Comparison of ENCODE assay signal across 8 cellular contexts in genomic region chr17:37650419-37651003, GRCh38. TPM values are rescaled to one million over a fixed set of nuclear protein-coding genes. Genes with fewer than 3 reads are reported as not detected.
DNase-seq lines count a peak whose midpoint lies in the region; ATAC-seq, FAIRE-seq and TF ChIP-seq lines count a peak whose summit lies in the region.

No MANE protein-coding gene starts in this region.

- H3K79me2 ChIP-seq in HepG2 (ENCODE audit: insufficient read depth, low read length) = no peaks in the 10 kb centered on the region

- TF ChIP-seq EP300 in HepG2 (IDR thresholded peaks at IDR 0.05; ENCODE audit: low read depth in 2 of 2, low read length in 2 of 2) (no peak), HepG2 (CRISPR knock-in tag; IDR thresholded peaks at IDR 0.05; ENCODE audit: borderline replicate concordance) (no peak)

- no TSS peak for BruUV-seq in HepG2 (replicated peaks; lab: Mats Ljungman, UMichigan)

- POLR2A ChIA-PET in HepG2 (lab: Yijun Ruan, JAX) = interaction anchor here (0.9 to 2.8 kb wide), 4 partner anchors 58 to 166 kb away, joined by 3 to 11 read pairs (median 8); no protein-coding TSS in a partner anchor
- POLR2A ChIA-PET in naive thymus-derived CD8-positive, alpha-beta T cell (lab: Charles Lee) = no interaction called here

- no peak overlapping the region for H3K4me2 ChIP-seq in HepG2 (ENCODE audit: low read depth, low read length)

- no peaks in the 10 kb centered on the region for H3K9me3 ChIP-seq in HepG2 (ENCODE audit: low read length)

- no peaks in the 10 kb centered on the region for H3K9me3 Mint-ChIP-seq in naive thymus-derived CD8-positive, alpha-beta T cell

- H3K4me1 ChIP-seq in HepG2 (ENCODE audit: insufficient read depth, low read length) = peaks cover 36% of the 10 kb centered on the region

- CTCF ChIA-PET in HepG2 (lab: Yijun Ruan, JAX; ENCODE audit: low intra/inter-chr PET ratio, low total read pairs) = interaction anchor here (1.0 to 1.9 kb wide), 6 partner anchors 47 to 166 kb away, joined by 3 to 16 read pairs (median 6); no protein-coding TSS in a partner anchor

- 38% methylated on average over 6 of the region's 6 CpGs for WGBS in HepG2 (ENCODE audit: low lambda C conversion rate)

- no peak overlapping the region for H3K27ac Mint-ChIP-seq in naive thymus-derived CD8-positive, alpha-beta T cell

- H3K4me3 Mint-ChIP-seq in naive thymus-derived CD8-positive, alpha-beta T cell = no peak overlapping the region

- intact Hi-C loops in HepG2 (cut with micrococcal nuclease; ENCODE audit: unreplicated experiment) = loop anchor here (1.0 to 2.0 kb wide), 4 partner anchors 48 to 166 kb away; no protein-coding TSS in a partner anchor

- no peak overlapping the region for H3K27ac ChIP-seq in HepG2 (ENCODE audit: extremely low read length, insufficient read depth, low read length)

- no peak for FAIRE-seq in HepG2 (lab: Jason Lieb, UNC)

- no peaks in the 10 kb centered on the region for H3K36me3 ChIP-seq in HepG2 (replicated peaks in 1 of 2; ENCODE audit: control insufficient read depth in 1 of 2, insufficient read depth in 2 of 2, low read length in 2 of 2)

- H3K4me3 ChIP-seq in LNCaP clone FGC (ENCODE audit: low read depth, low read length) = no peak overlapping the region
- no peak overlapping the region for H3K4me3 ChIP-seq in HepG2 (replicated peaks in 1 of 3; ENCODE audit: insufficient read depth in 1 of 3, low read depth in 2 of 3, low read length in 3 of 3)

- peak; percentile 79 for TF ChIP-seq CTCF in LNCaP clone FGC (IDR thresholded peaks at IDR 0.05; ENCODE audit: control insufficient read depth, extremely low read depth, insufficient read depth)
- TF ChIP-seq CTCF in HepG2 (CRISPR knock-in tag; IDR thresholded peaks at IDR 0.05) = peak; percentile 81

- in situ Hi-C loops in HepG2 (cut with HindIII; ENCODE audit: extremely low pct_ligation_motif_present, low pct_unique_long_range_greater_than_20kb) = loop anchor here (5.0 kb wide), 1 partner anchor 52 kb away; no protein-coding TSS in a partner anchor

- no peak overlapping the region for H2AFZ ChIP-seq in HepG2 (ENCODE audit: low read length)

- ATAC-seq in HepG2 = peak; percentile 74
- ATAC-seq in activated CD4-positive, CD25-positive, alpha-beta regulatory T cell treated with anti-CD3 and anti-CD28 coated beads, Interleukin-2, amount 50 U/mL, for 24 hours = no peak
- no peak for ATAC-seq in naive thymus-derived CD8-positive, alpha-beta T cell
- ATAC-seq in GM18498 (IDR thresholded peaks at IDR 0.05; ENCODE audit: unreplicated experiment) = no peak
- ATAC-seq in GM21381 (IDR thresholded peaks at IDR 0.05; ENCODE audit: unreplicated experiment) = no peak

- H3K36me3 Mint-ChIP-seq in naive thymus-derived CD8-positive, alpha-beta T cell = peaks cover 0 to 2% (median 0%) of the 10 kb centered on the region in 3 donors

- no peaks in the 10 kb centered on the region for H3K4me1 Mint-ChIP-seq in naive thymus-derived CD8-positive, alpha-beta T cell

- peak; percentile 86 for TF ChIP-seq RAD21 in HepG2 (CRISPR knock-in tag; IDR thresholded peaks at IDR 0.05)

- H3K27me3 ChIP-seq in HepG2 (ENCODE audit: control insufficient read depth in 1 of 2, insufficient read depth in 2 of 2, low read length in 2 of 2) = no peaks in the 10 kb centered on the region; a peak in 1 of 5 replicates

- H3K9ac ChIP-seq in HepG2 (ENCODE audit: insufficient read depth, low read depth, low read length) = no peak overlapping the region

- H4K20me1 ChIP-seq in HepG2 (ENCODE audit: insufficient read depth, low read length) = no peaks in the 10 kb centered on the region

- DNase-seq in EH (ENCODE audit: low read depth) (peak; percentile 71), LNCaP clone FGC (ENCODE audit: low read depth) (no peak), astrocyte of the hippocampus (ENCODE audit: low read depth, low spot score) (peak; percentile 62), HepG2 (ENCODE audit: low spot score) (peak; percentile 77)
- no peak for DNase-seq in naive thymus-derived CD8-positive, alpha-beta T cell

- TF ChIP-seq POLR2A in HepG2 (IDR thresholded peaks at IDR 0.05; ENCODE audit: insufficient read depth in 1 of 2, low read depth in 2 of 2, low read length in 2 of 2) = no peak

- H3K27me3 Mint-ChIP-seq in naive thymus-derived CD8-positive, alpha-beta T cell = peaks cover 29 to 58% (median 40%) of the 10 kb centered on the region in 5 donors

TF ChIP-seq in HepG2, 621 proteins besides CTCF, POLR2A, EP300 and RAD21 (continues in another document):
- TF ChIP-seq LCORL (IDR thresholded peaks at IDR 0.05) (no peak), LCORL (CRISPR knock-in tag; IDR thresholded peaks at IDR 0.05) (0 out of 2 replicates have a peak, but pooled peaks have one; percentile 38), ZNF10 (CRISPR knock-in tag; IDR thresholded peaks at IDR 0.05; ENCODE audit: borderline replicate concordance, low read depth) (no peak), ZNF274 (CRISPR knock-in tag; IDR thresholded peaks at IDR 0.05) (no peak), SMC3 (IDR thresholded peaks at IDR 0.05; ENCODE audit: low read length) (peak; percentile 91), ZNF816 (CRISPR knock-in tag; IDR thresholded peaks at IDR 0.05; ENCODE audit: borderline replicate concordance) (no peak), ZNF121 (CRISPR knock-in tag; IDR thresholded peaks at IDR 0.05) (no peak), SOX13 (IDR thresholded peaks at IDR 0.05) (no peak), SOX13 (CRISPR knock-in tag; conservative IDR thresholded peaks at IDR 0.05 in 1 of 2, IDR thresholded peaks at IDR 0.05 in 1 of 2) (peak in 1 of 2 experiments; percentile 16; a peak in 1 of 4 replicates)
- TF ChIP-seq, protein P1, sequence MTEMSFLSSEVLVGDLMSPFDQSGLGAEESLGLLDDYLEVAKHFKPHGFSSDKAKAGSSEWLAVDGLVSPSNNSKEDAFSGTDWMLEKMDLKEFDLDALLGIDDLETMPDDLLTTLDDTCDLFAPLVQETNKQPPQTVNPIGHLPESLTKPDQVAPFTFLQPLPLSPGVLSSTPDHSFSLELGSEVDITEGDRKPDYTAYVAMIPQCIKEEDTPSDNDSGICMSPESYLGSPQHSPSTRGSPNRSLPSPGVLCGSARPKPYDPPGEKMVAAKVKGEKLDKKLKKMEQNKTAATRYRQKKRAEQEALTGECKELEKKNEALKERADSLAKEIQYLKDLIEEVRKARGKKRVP (CRISPR knock-in tag; IDR thresholded peaks at IDR 0.05) = no peak

RNA-seq across cellular contexts. Expression of gene DDX52, which starts 7.3 kb away (rescaled TPM):
- 36.1 and 41.4 TPM in 2 replicates for total RNA-seq in HepG2 (2016; rRNA removed; fragmentation: Illumina TruSeq; extraction: Trizol)
- total RNA-seq in HepG2 (2016; cell fraction: cytosol; rRNA removed; fragmentation: Illumina TruSeq; extraction: Trizol; ENCODE audit: low read depth) = 3.2 and 3.8 TPM in 2 replicates
- 32.4 and 35.5 TPM in 2 replicates for total RNA-seq in HepG2 (2016; cell fraction: insoluble cytoplasmic fraction; rRNA removed; fragmentation: Illumina TruSeq; extraction: Trizol)
- total RNA-seq in HepG2 (2016; cell fraction: membrane; rRNA removed; fragmentation: Illumina TruSeq; extraction: Trizol) = 7.0 and 8.2 TPM in 2 replicates
- total RNA-seq in HepG2 (2016; cell fraction: nucleus; rRNA removed; fragmentation: Illumina TruSeq; extraction: Trizol) = 28.1 and 32.8 TPM in 2 replicates
- 6.8 and 8.9 TPM in 2 replicates for polyA plus RNA-seq in HepG2 (2011; rRNA removed)
- polyA plus RNA-seq in HepG2 (2011; cell fraction: cytosol; rRNA removed) = 3.8 and 4.9 TPM in 2 replicates
- polyA plus RNA-seq in HepG2 (2011; cell fraction: nucleus; rRNA removed) = 10.2 and 15.6 TPM in 2 replicates
- 9.8 and 12.1 TPM in 2 replicates for polyA plus RNA-seq in HepG2 (2012)
- polyA plus RNA-seq in HepG2 (2016; cell fraction: cytosol; fragmentation: Illumina TruSeq; extraction: Trizol; ENCODE audit: low read depth) = 1.5 TPM in 2 replicates
- 26.1 and 28.9 TPM in 2 replicates for polyA plus RNA-seq in HepG2 (2016; cell fraction: insoluble cytoplasmic fraction; fragmentation: Illumina TruSeq; extraction: Trizol; ENCODE audit: low read depth)
- 3.2 and 3.6 TPM in 2 replicates for polyA plus RNA-seq in HepG2 (2016; cell fraction: membrane; fragmentation: Illumina TruSeq; extraction: Trizol; ENCODE audit: low read depth)
- 32.6 and 38.8 TPM in 2 replicates for polyA plus RNA-seq in HepG2 (2016; cell fraction: nucleus; fragmentation: Illumina TruSeq; extraction: Trizol; ENCODE audit: insufficient read depth, low read depth)
- polyA minus RNA-seq in HepG2 (2011; rRNA and poly(A)+ RNA removed; ENCODE audit: low replicate concordance) = 11.5 and 16.2 TPM in 2 replicates
- 6.5 and 8.3 TPM in 2 replicates for polyA minus RNA-seq in HepG2 (2011; cell fraction: cytosol; rRNA and poly(A)+ RNA removed)
- 35.7 and 37.2 TPM in 2 replicates for polyA minus RNA-seq in HepG2 (2011; cell fraction: nucleus; rRNA and poly(A)+ RNA removed)
- total RNA-seq in naive thymus-derived CD8-positive, alpha-beta T cell = 10 to 100 TPM; 30.3 to 33.6 TPM
- polyA plus RNA-seq in naive thymus-derived CD8-positive, alpha-beta T cell = 10 to 100 TPM; 12.6 to 13.1 (median 12.7) TPM

RNA-seq across cellular contexts. Expression of gene SYNRG, which starts 41.3 kb away (rescaled TPM):
- 8.7 and 15.4 TPM in 2 replicates for total RNA-seq in HepG2 (2016; rRNA removed; fragmentation: Illumina TruSeq; extraction: Trizol)
- total RNA-seq in HepG2 (2016; cell fraction: cytosol; rRNA removed; fragmentation: Illumina TruSeq; extraction: Trizol; ENCODE audit: low read depth) = 5.2 and 5.9 TPM in 2 replicates
- 7.4 and 13.5 TPM in 2 replicates for total RNA-seq in HepG2 (2016; cell fraction: insoluble cytoplasmic fraction; rRNA removed; fragmentation: Illumina TruSeq; extraction: Trizol)
- 5.7 and 6.1 TPM in 2 replicates for total RNA-seq in HepG2 (2016; cell fraction: membrane; rRNA removed; fragmentation: Illumina TruSeq; extraction: Trizol)
- 13.0 and 13.2 TPM in 2 replicates for total RNA-seq in HepG2 (2016; cell fraction: nucleus; rRNA removed; fragmentation: Illumina TruSeq; extraction: Trizol)
- polyA plus RNA-seq in HepG2 (2011; rRNA removed) = 7.3 and 9.3 TPM in 2 replicates
- 4.3 and 6.2 TPM in 2 replicates for polyA plus RNA-seq in HepG2 (2011; cell fraction: cytosol; rRNA removed)
- 10.9 and 12.4 TPM in 2 replicates for polyA plus RNA-seq in HepG2 (2011; cell fraction: nucleus; rRNA removed)
- polyA plus RNA-seq in HepG2 (2012) = 8.9 and 10.7 TPM in 2 replicates
- 0.62 and 0.75 TPM in 2 replicates for polyA plus RNA-seq in HepG2 (2016; cell fraction: cytosol; fragmentation: Illumina TruSeq; extraction: Trizol; ENCODE audit: low read depth)
- 10.1 and 12.7 TPM in 2 replicates for polyA plus RNA-seq in HepG2 (2016; cell fraction: insoluble cytoplasmic fraction; fragmentation: Illumina TruSeq; extraction: Trizol; ENCODE audit: low read depth)
- 1.2 and 1.5 TPM in 2 replicates for polyA plus RNA-seq in HepG2 (2016; cell fraction: membrane; fragmentation: Illumina TruSeq; extraction: Trizol; ENCODE audit: low read depth)
- 17.1 TPM in 2 replicates for polyA plus RNA-seq in HepG2 (2016; cell fraction: nucleus; fragmentation: Illumina TruSeq; extraction: Trizol; ENCODE audit: insufficient read depth, low read depth)
- polyA minus RNA-seq in HepG2 (2011; rRNA and poly(A)+ RNA removed; ENCODE audit: low replicate concordance) = 32.6 and 35.9 TPM in 2 replicates
- 12.0 and 15.9 TPM in 2 replicates for polyA minus RNA-seq in HepG2 (2011; cell fraction: cytosol; rRNA and poly(A)+ RNA removed)
- 30.4 and 35.7 TPM in 2 replicates for polyA minus RNA-seq in HepG2 (2011; cell fraction: nucleus; rRNA and poly(A)+ RNA removed)
- 100 to 1,000 TPM; 142 to 149 TPM for total RNA-seq in naive thymus-derived CD8-positive, alpha-beta T cell
- 10 to 100 TPM; 71.8 to 91.8 (median 87.2) TPM for polyA plus RNA-seq in naive thymus-derived CD8-positive, alpha-beta T cell

Comparison
In these comparisons a context has a peak if more than half of its experiments do, and no peak if none do; other contexts are left out.
1. DNase-seq: peak in EH (single experiment), astrocyte of the hippocampus (single experiment) and HepG2 (single experiment); none in LNCaP clone FGC (single experiment) and naive thymus-derived CD8-positive, alpha-beta T cell (0 of 10).
2. RNA of gene SYNRG, which starts 41.3 kb away (total RNA-seq): 142 to 149 TPM in naive thymus-derived CD8-positive, alpha-beta T cell; 5.2 to 15.4 TPM in HepG2; every median in the first group is over 4 times any median in the second.